Comparison of ENCODE assay signal across 1 cellular context in the genomic region with DNA sequence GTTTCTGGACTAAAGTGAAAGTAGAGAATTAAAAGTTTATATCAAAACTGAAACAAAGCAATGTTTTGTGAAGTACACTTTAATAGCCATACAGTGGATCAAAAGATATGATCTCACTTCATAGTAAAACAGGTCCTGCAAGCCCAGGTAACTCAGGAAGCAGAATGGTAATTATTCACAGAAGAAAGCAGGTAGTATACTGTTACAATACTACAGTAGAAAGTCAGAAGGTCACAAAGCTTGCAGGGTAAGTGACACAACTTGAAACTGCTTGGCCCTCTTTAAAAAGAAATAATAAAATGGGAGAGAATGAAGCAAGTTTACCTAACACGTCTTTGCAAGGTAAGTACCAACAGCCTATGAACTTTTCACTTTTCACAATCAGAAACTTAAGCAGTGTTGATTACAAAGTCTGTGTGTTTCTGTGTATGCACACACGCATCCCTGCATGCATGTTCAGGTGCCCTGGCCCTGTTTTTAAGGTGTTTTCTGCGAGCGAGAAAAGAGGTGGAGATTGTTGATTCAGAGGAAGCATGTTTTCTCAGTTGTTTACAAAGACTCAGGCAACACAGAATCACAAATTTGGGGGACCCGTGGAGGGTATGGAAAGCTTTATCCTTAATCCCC.
TF ChIP-seq lines count a peak whose summit lies in the region.

A gene (plus strand): TSS at position 226 of the 627 bp plus-strand sequence.

TF ChIP-seq in IMR-90, 13 proteins besides CTCF, POLR2A, EP300 and RAD21:
- TF ChIP-seq SMC3 (IDR thresholded peaks at IDR 0.05; ENCODE audit: low read depth, low read length) (no peak), MAFK (IDR thresholded peaks at IDR 0.05; ENCODE audit: low read depth, low read length) (no peak), RFX5 (IDR thresholded peaks at IDR 0.05; ENCODE audit: low read depth, low read length) (no peak), RCOR1 (IDR thresholded peaks at IDR 0.05; ENCODE audit: insufficient replicate concordance, low read length) (no peak), BHLHE40 (IDR thresholded peaks at IDR 0.05; ENCODE audit: low read depth, low read length) (no peak), MAZ (IDR thresholded peaks at IDR 0.05; ENCODE audit: borderline replicate concordance, low read depth, low read length) (no peak), CHD1 (IDR thresholded peaks at IDR 0.05; ENCODE audit: low read depth, low read length) (no peak)
- TF ChIP-seq, protein P1, sequence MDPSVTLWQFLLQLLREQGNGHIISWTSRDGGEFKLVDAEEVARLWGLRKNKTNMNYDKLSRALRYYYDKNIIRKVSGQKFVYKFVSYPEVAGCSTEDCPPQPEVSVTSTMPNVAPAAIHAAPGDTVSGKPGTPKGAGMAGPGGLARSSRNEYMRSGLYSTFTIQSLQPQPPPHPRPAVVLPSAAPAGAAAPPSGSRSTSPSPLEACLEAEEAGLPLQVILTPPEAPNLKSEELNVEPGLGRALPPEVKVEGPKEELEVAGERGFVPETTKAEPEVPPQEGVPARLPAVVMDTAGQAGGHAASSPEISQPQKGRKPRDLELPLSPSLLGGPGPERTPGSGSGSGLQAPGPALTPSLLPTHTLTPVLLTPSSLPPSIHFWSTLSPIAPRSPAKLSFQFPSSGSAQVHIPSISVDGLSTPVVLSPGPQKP (IDR thresholded peaks at IDR 0.05; ENCODE audit: borderline replicate concordance, low read depth, low read length) = no peak
- TF ChIP-seq, protein P2, sequence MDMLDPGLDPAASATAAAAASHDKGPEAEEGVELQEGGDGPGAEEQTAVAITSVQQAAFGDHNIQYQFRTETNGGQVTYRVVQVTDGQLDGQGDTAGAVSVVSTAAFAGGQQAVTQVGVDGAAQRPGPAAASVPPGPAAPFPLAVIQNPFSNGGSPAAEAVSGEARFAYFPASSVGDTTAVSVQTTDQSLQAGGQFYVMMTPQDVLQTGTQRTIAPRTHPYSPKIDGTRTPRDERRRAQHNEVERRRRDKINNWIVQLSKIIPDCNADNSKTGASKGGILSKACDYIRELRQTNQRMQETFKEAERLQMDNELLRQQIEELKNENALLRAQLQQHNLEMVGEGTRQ (IDR thresholded peaks at IDR 0.05; ENCODE audit: low read depth, low read length) = no peak
